8 cellular contexts compared by ENCODE assay signal in genomic region chr1:117654485-117655219, GRCh38. TPM values are rescaled to one million over a fixed set of nuclear protein-coding genes. Genes with fewer than 3 reads are reported as not detected.
DNase-seq lines count a peak whose midpoint lies in the region; ATAC-seq and TF ChIP-seq lines count a peak whose summit lies in the region.

No MANE protein-coding gene starts in this region.

- H3K9me3 Mint-ChIP-seq in glutamatergic neuron (ENCODE audit: unreplicated experiment): peaks cover 7% of the 10 kb centered on the region

- H3K27ac Mint-ChIP-seq in glutamatergic neuron (ENCODE audit: unreplicated experiment): no peak overlapping the region

- peak; percentile 80 for ATAC-seq in GM19395 (IDR thresholded peaks at IDR 0.05; ENCODE audit: unreplicated experiment)
- ATAC-seq in HG03354 (IDR thresholded peaks at IDR 0.05; ENCODE audit: poor library complexity, severe bottlenecking, unreplicated experiment): peak; percentile 85

- H3K27me3 Mint-ChIP-seq in glutamatergic neuron (ENCODE audit: unreplicated experiment): peaks cover 4% of the 10 kb centered on the region

- no peak for TF ChIP-seq CTCF in glutamatergic neuron (IDR thresholded peaks at IDR 0.05; ENCODE audit: partially characterized antibody, unreplicated experiment)

- peaks cover 12% of the 10 kb centered on the region for H3K4me1 Mint-ChIP-seq in glutamatergic neuron (ENCODE audit: low read depth, unreplicated experiment)

- no peak overlapping the region for H3K4me3 Mint-ChIP-seq in glutamatergic neuron (ENCODE audit: unreplicated experiment)

- H3K36me3 Mint-ChIP-seq in glutamatergic neuron (ENCODE audit: unreplicated experiment): no peaks in the 10 kb centered on the region

- DNase-seq in DMS53 (lab: John Stamatoyannopoulos, UW) (peak; percentile 77), inferior parietal cortex (ENCODE audit: extremely low spot score) (no peak), glutamatergic neuron (no peak), AG08396 (ENCODE audit: low spot score) (no peak), RKO (ENCODE audit: low spot score) (no peak)
- peak; percentile 33 to 41 for DNase-seq in activated T-cell treated with anti-CD3 and anti-CD28 coated beads, Interleukin-2, amount 50 U/mL, for 48 hours

RNA-seq across cellular contexts. Expression of gene TENT5C, which starts 48.8 kb away (rescaled TPM):
- total RNA-seq in glutamatergic neuron (ENCODE audit: unreplicated experiment): 0.27 TPM

Comparison
In these comparisons a context has a peak if more than half of its experiments do, and no peak if none do; other contexts are left out.
1. DNase-seq: peak in DMS53 (single experiment) and activated T-cell treated with anti-CD3 and anti-CD28 coated beads, Interleukin-2, amount 50 U/mL, for 48 hours (2 of 2); none in inferior parietal cortex (single experiment), glutamatergic neuron (single experiment), AG08396 (single experiment) and RKO (single experiment).